Comparison of ENCODE assay signal across 28 cellular contexts in genomic region chr11:89626366-89626765, GRCh38.
"Had no signal": no experiment of that assay in that cellular context is flagged by ENCODE, and none has a peak within 500 bp of the region (broad histone marks: within the 10 kb centered on the region; RNA-seq: fewer than 3 reads in every experiment).

No MANE protein-coding gene starts in this region.

- H3K36me3 Mint-ChIP-seq: activated naive CD4-positive, alpha-beta T cell treated with anti-CD3 and anti-CD28 coated beads, Interleukin-2, amount 10 ng/mL, durations not matched to agents 7 days and 5 days; activated naive CD8-positive, alpha-beta T cell had no signal

- H3K4me1 ChIP-seq: SJCRH30 had no signal

- H3K4me3 ChIP-seq: SJCRH30, SK-N-MC had no signal

- H3K4me1 Mint-ChIP-seq: activated CD4-positive, alpha-beta T cell treated with anti-CD3 and anti-CD28 coated beads, Interleukin-2, amount 10 ng/mL, durations not matched to agents 7 days and 5 days; activated naive CD4-positive, alpha-beta T cell treated with anti-CD3 and anti-CD28 coated beads, Interleukin-2, amount 10 ng/mL, durations not matched to agents 7 days and 5 days; activated naive CD8-positive, alpha-beta T cell treated with anti-CD3 and anti-CD28 coated beads, Interleukin-2, amount 50 U/mL, for 24 hours had no signal

- ATAC-seq: activated CD8-positive, alpha-beta T cell treated with anti-CD3 and anti-CD28 coated beads, Interleukin-2, amount 10 ng/mL, durations not matched to agents 7 days and 5 days; activated naive CD8-positive, alpha-beta T cell treated with anti-CD3 and anti-CD28 coated beads, Interleukin-2, amount 50 U/mL, for 24 hours; activated T-cell treated with anti-CD3 and anti-CD28 coated beads, Interleukin-2, amount 50 U/mL, for 4 hours had no signal

- H3K27me3 Mint-ChIP-seq: activated CD4-positive, alpha-beta T cell treated with anti-CD3 and anti-CD28 coated beads, Interleukin-2, amount 10 ng/mL, durations not matched to agents 7 days and 5 days; activated naive CD4-positive, alpha-beta T cell treated with anti-CD3 and anti-CD28 coated beads, Interleukin-2, amount 10 ng/mL, durations not matched to agents 7 days and 5 days; activated naive CD8-positive, alpha-beta T cell; activated naive CD8-positive, alpha-beta T cell treated with anti-CD3 and anti-CD28 coated beads, Interleukin-2, amount 50 U/mL, for 24 hours had no signal

- H3K27ac ChIP-seq: brain microvascular endothelial cell, KMS-11, SJCRH30, SK-N-MC had no signal

- H3K9me3 Mint-ChIP-seq: activated CD4-positive, alpha-beta T cell treated with anti-CD3 and anti-CD28 coated beads, Interleukin-2, amount 10 ng/mL, durations not matched to agents 7 days and 5 days; activated naive CD4-positive, alpha-beta T cell treated with anti-CD3 and anti-CD28 coated beads, Interleukin-2, amount 10 ng/mL, durations not matched to agents 7 days and 5 days; activated naive CD8-positive, alpha-beta T cell treated with anti-CD3 and anti-CD28 coated beads, Interleukin-2, amount 50 U/mL, for 24 hours; activated T-cell treated with anti-CD3 and anti-CD28 coated beads, Interleukin-2, amount 50 U/mL, for 4 hours; activated T-helper 1 cell treated with anti-CD3 and anti-CD28 coated beads, Interleukin-12 subunit alpha, Interleukin-12 subunit beta, Interleukin-2, Interleukin-4 antibody, amounts not matched to agents 30 ng/mL and 10 ng/mL and 1 ng/mL, durations not matched to agents 14 hours and 24 hours and 36 hours had no signal

- H3K4me3 Mint-ChIP-seq: activated CD4-positive, alpha-beta T cell treated with anti-CD3 and anti-CD28 coated beads, Interleukin-2, amount 10 ng/mL, durations not matched to agents 7 days and 5 days; activated CD8-positive, alpha-beta T cell treated with anti-CD3 and anti-CD28 coated beads, Interleukin-2, amount 10 ng/mL, durations not matched to agents 7 days and 5 days; activated naive CD4-positive, alpha-beta T cell treated with anti-CD3 and anti-CD28 coated beads, Interleukin-2, amount 10 ng/mL, durations not matched to agents 7 days and 5 days; activated naive CD8-positive, alpha-beta T cell; activated naive CD8-positive, alpha-beta T cell treated with anti-CD3 and anti-CD28 coated beads, Interleukin-2, amount 50 U/mL, for 24 hours; activated T-cell treated with anti-CD3 and anti-CD28 coated beads, Interleukin-2, amount 50 U/mL, for 4 hours; activated T-helper 1 cell treated with anti-CD3 and anti-CD28 coated beads, Interleukin-12 subunit alpha, Interleukin-12 subunit beta, Interleukin-2, Interleukin-4 antibody, amounts not matched to agents 30 ng/mL and 10 ng/mL and 1 ng/mL, durations not matched to agents 14 hours and 24 hours and 36 hours had no signal

- DNase-seq: activated CD4-positive, alpha-beta T cell treated with anti-CD3 and anti-CD28 coated beads, Interleukin-2, amount 10 ng/mL, durations not matched to agents 7 days and 5 days; activated CD4-positive, alpha-beta T cell treated with anti-CD3 and anti-CD28 coated beads, Interleukin-2, amount 50 U/mL, for 48 hours; activated CD4-positive, CD25-positive, alpha-beta regulatory T cell; activated CD8-positive, alpha-beta T cell treated with anti-CD3 and anti-CD28 coated beads, Interleukin-2, amount 10 ng/mL, durations not matched to agents 7 days and 5 days; activated effector memory CD4-positive, alpha-beta T cell treated with Interleukin-2 at 50 U/mL for 16 hours; activated naive CD4-positive, alpha-beta T cell treated with anti-CD3 and anti-CD28 coated beads, Interleukin-2, amount 10 ng/mL, durations not matched to agents 7 days and 5 days; activated naive CD8-positive, alpha-beta T cell treated with anti-CD3 and anti-CD28 coated beads, Interleukin-2, amount 50 U/mL, for 24 hours; activated T-cell treated with anti-CD3 and anti-CD28 coated beads, Interleukin-2, amount 50 U/mL, for 4 hours; amniotic stem cell; aorta; brain microvascular endothelial cell; central memory CD4-positive, alpha-beta T cell; MM.1S; NCI-H1092; NCI-H1436 treated with DMSO at 0.1 percent for 48 hours; NCI-H1694 treated with DMSO at 0.1 percent for 48 hours; NCI-H2029; NCI-H2107; NCI-H2171; NCI-H510A; NCI-H526; NCI-H748 treated with DMSO at 0.1 percent for 48 hours; SHP77; SJCRH30 had no signal

- H3K27ac Mint-ChIP-seq: activated CD4-positive, alpha-beta T cell treated with anti-CD3 and anti-CD28 coated beads, Interleukin-2, amount 10 ng/mL, durations not matched to agents 7 days and 5 days; activated CD8-positive, alpha-beta T cell treated with anti-CD3 and anti-CD28 coated beads, Interleukin-2, amount 10 ng/mL, durations not matched to agents 7 days and 5 days; activated naive CD4-positive, alpha-beta T cell treated with anti-CD3 and anti-CD28 coated beads, Interleukin-2, amount 10 ng/mL, durations not matched to agents 7 days and 5 days; activated naive CD8-positive, alpha-beta T cell; activated naive CD8-positive, alpha-beta T cell treated with anti-CD3 and anti-CD28 coated beads, Interleukin-2, amount 50 U/mL, for 24 hours; activated T-helper 1 cell treated with anti-CD3 and anti-CD28 coated beads, Interleukin-12 subunit alpha, Interleukin-12 subunit beta, Interleukin-2, Interleukin-4 antibody, amounts not matched to agents 30 ng/mL and 10 ng/mL and 1 ng/mL, durations not matched to agents 14 hours and 24 hours and 36 hours had no signal

- H3K36me3 ChIP-seq: brain microvascular endothelial cell, SJCRH30 had no signal

- H3K9me3 ChIP-seq: SJCRH30 had no signal

- H3K27me3 ChIP-seq: brain microvascular endothelial cell, SJCRH30 had no signal
